In the genomic region with DNA sequence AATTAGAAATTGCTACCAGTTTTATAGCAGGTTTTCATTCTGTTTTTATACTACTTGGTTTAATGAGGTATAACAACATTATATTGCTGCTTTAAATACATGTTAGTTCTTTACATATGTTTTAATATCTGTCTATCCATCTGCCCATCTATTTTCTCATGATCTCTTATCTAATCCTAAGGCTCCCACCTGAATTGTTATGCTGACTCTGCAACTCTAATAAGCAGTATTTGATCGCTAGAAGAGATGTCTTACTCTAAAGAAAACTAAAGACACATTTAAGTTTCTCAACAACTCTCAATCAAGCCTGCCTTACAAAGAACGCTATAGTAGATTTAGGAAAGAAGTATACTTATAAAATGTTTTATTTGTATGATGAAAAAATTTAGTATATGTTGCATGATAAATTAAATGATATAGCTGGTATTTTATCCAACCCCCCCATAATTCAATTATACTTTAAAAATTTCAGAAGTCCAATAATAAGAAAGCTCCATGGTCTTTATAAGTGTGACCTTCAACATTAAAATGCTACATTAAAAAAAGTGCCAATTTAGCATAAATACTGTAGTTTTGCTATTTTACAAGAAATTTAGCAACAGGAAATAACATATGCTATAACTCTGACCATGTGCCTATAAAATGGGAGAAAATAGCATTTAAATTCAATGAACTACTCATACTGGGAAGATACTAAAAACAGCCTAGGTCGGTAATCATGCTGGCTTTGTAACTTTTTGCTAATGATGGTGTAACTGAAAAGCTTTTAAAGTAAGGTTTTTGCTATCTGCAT, we compare ENCODE assay signal across 20 cellular contexts.
"Had no signal": no experiment of that assay in that cellular context is flagged by ENCODE, and none has a peak within 500 bp of the region (broad histone marks: within the 10 kb centered on the region; RNA-seq: fewer than 3 reads in every experiment).

No MANE protein-coding gene starts in this region.

- DNase-seq: KBM-7, NCI-H1092 treated with DMSO at 0.1 percent for 48 hours, NCI-H1436, NCI-H187, NCI-H2029, NCI-H2081 treated with DMSO at 0.1 percent for 48 hours, NCI-H2171, NCI-H226, NCI-H446, NCI-H510A, NCI-H524 treated with DMSO at 0.1 percent for 48 hours, NCI-H69, NCI-H774, Right ventricle myocardium superior, RPMI8226, SIG-M5, T-helper 1 cell had no signal

- H3K27ac Mint-ChIP-seq: IgD-negative memory B cell had no signal

- H3K27me3 Mint-ChIP-seq: IgD-negative memory B cell had no signal

- FAIRE-seq: RCC 7860 had no signal

- ATAC-seq: SK-N-SH treated with all-trans-retinoic acid at 6 μM for 48 hours had no signal

- H3K4me3 Mint-ChIP-seq: IgD-negative memory B cell had no signal

- H3K4me1 Mint-ChIP-seq: IgD-negative memory B cell had no signal
